Comparison of ENCODE assay signal across 22 cellular contexts in the genomic region with DNA sequence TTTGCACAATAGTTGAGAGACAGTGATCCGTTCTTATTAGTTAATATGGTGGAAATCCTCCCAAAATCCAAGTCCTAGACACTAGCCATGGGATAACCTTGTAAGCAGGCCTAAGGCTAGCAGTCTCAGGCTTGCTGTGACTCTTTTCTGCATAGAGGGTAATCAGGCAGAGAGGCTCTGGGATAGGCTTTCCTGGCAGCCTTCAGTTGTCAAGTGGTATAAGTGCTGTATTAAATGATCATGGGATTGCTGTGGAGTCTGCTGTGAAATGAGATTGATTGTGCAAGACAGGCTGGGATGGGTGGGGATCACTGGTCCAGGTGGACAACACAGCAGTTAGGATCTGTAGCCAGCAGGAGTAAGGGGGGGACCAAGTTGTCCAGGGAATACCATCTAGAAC.
"Had no signal": no experiment of that assay in that cellular context is flagged by ENCODE, and none has a peak within 500 bp of the region (broad histone marks: within the 10 kb centered on the region; RNA-seq: fewer than 3 reads in every experiment).

No MANE protein-coding gene starts in this region.

- H3K27ac ChIP-seq: ascending aorta, body of pancreas, KMS-11, SJSA1 had no signal

- H3K4me2 ChIP-seq: KMS-11 had no signal

- H3K9ac ChIP-seq: KMS-11 had no signal

- H3K9me3 ChIP-seq: ascending aorta, body of pancreas, SJSA1 had no signal

- DNase-seq: activated B cell treated with CpG ODN at 0.5 μM for 24 hours; activated CD4-positive, alpha-beta memory T cell treated with anti-CD3 and anti-CD28 coated beads for 36 hours; activated CD4-positive, alpha-beta T cell treated with anti-CD3 and anti-CD28 coated beads for 1 hour; activated CD4-positive, alpha-beta T cell treated with anti-CD3 and anti-CD28 coated beads, Interleukin-2, amount 10 ng/mL, durations not matched to agents 7 days and 5 days; activated CD8-positive, alpha-beta memory T cell treated with anti-CD3 and anti-CD28 coated beads for 24 hours; activated effector memory CD4-positive, alpha-beta T cell treated with anti-CD3 and anti-CD28 coated beads, Interleukin-2, amount 50 U/mL, for 16 hours; activated naive CD4-positive, alpha-beta T cell treated with Interleukin-2 at 50 U/mL for 16 hours; activated naive CD8-positive, alpha-beta T cell treated with anti-CD3 and anti-CD28 coated beads, Interleukin-2, amount 50 U/mL, for 24 hours; activated T-cell treated with anti-CD3 and anti-CD28 coated beads, Interleukin-2, amount 50 U/mL, for 4 hours; amniotic stem cell; body of pancreas; NCI-H1105; NCI-H146; NCI-H1930; NCI-H446; NCI-H524; NCI-H748 treated with DMSO at 0.1 percent for 48 hours; SHP77 had no signal

- H3K27me3 ChIP-seq: ascending aorta, body of pancreas, SJSA1 had no signal

- H3K36me3 ChIP-seq: ascending aorta, SJSA1 had no signal

- H3K4me3 ChIP-seq: ascending aorta, body of pancreas, SJSA1 had no signal

- ATAC-seq: activated naive CD4-positive, alpha-beta T cell treated with anti-CD3 and anti-CD28 coated beads, Interleukin-2, amount 50 U/mL, for 72 hours; activated naive CD8-positive, alpha-beta T cell treated with anti-CD3 and anti-CD28 coated beads, Interleukin-2, amount 50 U/mL, for 24 hours; activated T-cell treated with anti-CD3 and anti-CD28 coated beads, Interleukin-2, amount 50 U/mL, for 4 hours; body of pancreas had no signal

- H3K4me1 ChIP-seq: ascending aorta, SJSA1 had no signal
